1 cellular context compared by ENCODE assay signal in genomic region chr20:47250360-47250759, GRCh38.
TF ChIP-seq lines count a peak whose summit lies in the region.

No MANE protein-coding gene starts in this region.

TF ChIP-seq in H1, 55 proteins besides CTCF, POLR2A, EP300 and RAD21:
- TF ChIP-seq, protein P1, sequence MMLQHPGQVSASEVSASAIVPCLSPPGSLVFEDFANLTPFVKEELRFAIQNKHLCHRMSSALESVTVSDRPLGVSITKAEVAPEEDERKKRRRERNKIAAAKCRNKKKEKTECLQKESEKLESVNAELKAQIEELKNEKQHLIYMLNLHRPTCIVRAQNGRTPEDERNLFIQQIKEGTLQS (IDR thresholded peaks at IDR 0.05; ENCODE audit: insufficient read depth, low read depth, low read length): no peak
- TF ChIP-seq SIN3A (conservative IDR thresholded peaks at IDR 0.05 in 1 of 2, IDR thresholded peaks at IDR 0.05 in 1 of 2; ENCODE audit: low read depth in 1 of 2, low read length in 2 of 2) (no peak), BCL11A (IDR thresholded peaks at IDR 0.05; ENCODE audit: low read depth in 2 of 2, low read length in 2 of 2) (no peak), NRF1 (IDR thresholded peaks at IDR 0.05; ENCODE audit: low read depth, low read length) (no peak), JUND (IDR thresholded peaks at IDR 0.05; ENCODE audit: low read length) (no peak)
